Comparison of ENCODE assay signal across 13 cellular contexts in the genomic region with DNA sequence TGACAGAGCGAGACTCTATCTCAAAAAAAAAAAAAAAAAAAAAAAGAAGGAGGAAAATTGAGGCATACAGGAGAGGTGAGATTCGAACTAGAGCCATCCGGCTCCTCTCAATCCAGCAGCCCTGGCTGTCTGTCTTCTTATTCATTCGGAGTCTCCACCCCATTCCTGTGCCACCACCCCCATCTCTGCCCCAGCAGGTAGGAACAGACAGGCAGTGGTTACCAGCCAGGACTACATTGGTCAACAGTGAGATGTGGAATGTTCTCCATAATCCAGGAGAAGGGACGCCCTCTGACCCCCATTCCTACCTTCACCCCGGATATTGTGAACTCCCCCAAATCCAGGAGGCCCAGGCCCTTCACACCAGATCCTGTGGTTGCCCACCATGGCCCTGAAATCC. TPM values are rescaled to one million over a fixed set of nuclear protein-coding genes. Genes with fewer than 3 reads are reported as not detected.
DNase-seq lines count a peak whose midpoint lies in the region; ATAC-seq lines count a peak whose summit lies in the region.
"Had no signal": no experiment of that assay in that cellular context is flagged by ENCODE, and none has a peak within 500 bp of the region (broad histone marks: within the 10 kb centered on the region; RNA-seq: fewer than 3 reads in every experiment).

No MANE protein-coding gene starts in this region.

- WGBS in esophagus, 2 donors: 80 to 85% methylated on average over 6 of the region's 6 CpGs

- peaks cover 17% of the 10 kb centered on the region for H3K4me1 Mint-ChIP-seq in activated CD4-positive, alpha-beta memory T cell treated with anti-CD3 and anti-CD28 coated beads for 36 hours (ENCODE audit: low read depth)

- CTCF ChIA-PET in activated CD4-positive, alpha-beta memory T cell treated with anti-CD3 and anti-CD28 coated beads for 36 hours (lab: Charles Lee): interaction anchor here (0.7 to 1.5 kb wide), 2 partner anchors 12 to 21 kb away, joined by 4 to 9 read pairs; no protein-coding TSS in a partner anchor

- H3K36me3 Mint-ChIP-seq in activated CD4-positive, alpha-beta memory T cell treated with anti-CD3 and anti-CD28 coated beads for 36 hours: no peaks in the 10 kb centered on the region
- H3K36me3 Mint-ChIP-seq: memory B cell had no signal

- ATAC-seq in GM19324 (IDR thresholded peaks at IDR 0.05; ENCODE audit: low FRiP score, unreplicated experiment) (no peak), GM19452 (IDR thresholded peaks at IDR 0.05; ENCODE audit: unreplicated experiment) (no peak)

- POLR2A ChIA-PET in activated CD4-positive, alpha-beta memory T cell treated with anti-CD3 and anti-CD28 coated beads for 36 hours (lab: Charles Lee): no interaction called here

- no peaks in the 10 kb centered on the region for H3K36me3 ChIP-seq in MG63
- H3K36me3 ChIP-seq in esophagus (ENCODE audit: control insufficient read depth in 2 of 2, insufficient read depth in 2 of 2, low read length in 1 of 2): no peaks in the 10 kb centered on the region
- H3K36me3 ChIP-seq in skeletal muscle tissue (ENCODE audit: control insufficient read depth in 3 of 3, insufficient read depth in 3 of 3, low read length in 3 of 3): no peaks in the 10 kb centered on the region
- H3K36me3 ChIP-seq: prostate gland had no signal

- H3K27ac ChIP-seq in esophagus (ENCODE audit: low read depth in 2 of 2, low read length in 1 of 2) (peak overlapping the region; percentile 34 to 53), skeletal muscle tissue (ENCODE audit: low read depth, low read length) (peak overlapping the region; percentile 66)
- H3K27ac ChIP-seq: 22Rv1, dorsolateral prefrontal cortex had no signal

- no peak overlapping the region for H3K4me3 Mint-ChIP-seq in activated CD4-positive, alpha-beta memory T cell treated with anti-CD3 and anti-CD28 coated beads for 36 hours
- H3K4me3 Mint-ChIP-seq: memory B cell had no signal

- H3K27ac Mint-ChIP-seq in activated CD4-positive, alpha-beta memory T cell treated with anti-CD3 and anti-CD28 coated beads for 36 hours: no peak overlapping the region
- H3K27ac Mint-ChIP-seq: memory B cell had no signal

- intact Hi-C loops in activated CD4-positive, alpha-beta memory T cell treated with anti-CD3 and anti-CD28 coated beads for 36 hours (cut with micrococcal nuclease): loop anchor here (2.0 kb wide), 1 partner anchor 43 kb away; a partner anchor contains a TSS

- no peaks in the 10 kb centered on the region for H3K9me3 Mint-ChIP-seq in activated CD4-positive, alpha-beta memory T cell treated with anti-CD3 and anti-CD28 coated beads for 36 hours
- H3K9me3 Mint-ChIP-seq: memory B cell had no signal

- H3K4me1 ChIP-seq in esophagus (ENCODE audit: control insufficient read depth in 2 of 2, insufficient read depth in 2 of 2, low read length in 1 of 2): no peaks in the 10 kb centered on the region
- H3K4me1 ChIP-seq in skeletal muscle tissue (ENCODE audit: control insufficient read depth in 3 of 3, insufficient read depth in 3 of 3, low read length in 3 of 3): peaks cover 0 to 9% (median 6%) of the 10 kb centered on the region in 3 donors
- H3K4me1 ChIP-seq: prostate gland had no signal

- no peaks in the 10 kb centered on the region for H3K9me3 ChIP-seq in MG63
- H3K9me3 ChIP-seq in esophagus (ENCODE audit: control insufficient read depth in 2 of 2, insufficient read depth in 1 of 2, low read depth in 1 of 2, low read length in 1 of 2): no peaks in the 10 kb centered on the region
- H3K9me3 ChIP-seq in skeletal muscle tissue (ENCODE audit: control insufficient read depth in 3 of 3, low read length in 3 of 3): no peaks in the 10 kb centered on the region
- H3K9me3 ChIP-seq: prostate gland had no signal

- no peaks in the 10 kb centered on the region for H3K27me3 Mint-ChIP-seq in activated CD4-positive, alpha-beta memory T cell treated with anti-CD3 and anti-CD28 coated beads for 36 hours
- H3K27me3 Mint-ChIP-seq: memory B cell had no signal

- H3K9ac ChIP-seq in skeletal muscle tissue (ENCODE audit: low read depth in 1 of 3, low read length in 3 of 3): peak overlapping the region in 1 of 3 donors; percentile 14

- H3K4me3 ChIP-seq in MG63 (no peak overlapping the region), esophagus (ENCODE audit: low read depth in 1 of 2, low read length in 2 of 2) (no peak overlapping the region), skeletal muscle tissue (ENCODE audit: low read length in 3 of 3) (no peak overlapping the region)
- H3K4me3 ChIP-seq: dorsolateral prefrontal cortex, prostate gland had no signal

- H3K27me3 ChIP-seq in MG63 (no peaks in the 10 kb centered on the region), esophagus (ENCODE audit: control insufficient read depth in 1 of 2, insufficient read depth in 2 of 2, low read length in 2 of 2) (no peaks in the 10 kb centered on the region), skeletal muscle tissue (ENCODE audit: control insufficient read depth in 3 of 3, insufficient read depth in 3 of 3, low read length in 3 of 3) (no peaks in the 10 kb centered on the region)
- H3K27me3 ChIP-seq: dorsolateral prefrontal cortex had no signal

- DNase-seq in DMS53 (lab: John Stamatoyannopoulos, UW): peak; percentile 71
- DNase-seq in DMS53 treated with DMSO at 0.1 percent for 48 hours (lab: John Stamatoyannopoulos, UW; ENCODE audit: unreplicated experiment): no peak
- peak; percentile 74 for DNase-seq in MG63
- no peak for DNase-seq in activated CD4-positive, alpha-beta memory T cell treated with anti-CD3 and anti-CD28 coated beads for 36 hours
- DNase-seq: DMS 273 treated with DMSO at 0.1 percent for 48 hours, dorsolateral prefrontal cortex had no signal

RNA-seq across cellular contexts. Expression of a gene that starts 6.6 kb away (rescaled TPM):
- 14.0 and 14.6 TPM in 2 replicates for total RNA-seq in MG63 (2014; rRNA removed; shearing (Covaris generic); ENCODE audit: low replicate concordance)
- 1 to 10 TPM in 1 of 2 donors, under 1 TPM in 1; 0.71 to 1.2 TPM for polyA plus RNA-seq in esophagus
- 9.9 TPM for total RNA-seq in skeletal muscle tissue
- 1 to 10 TPM; 9.4 to 9.8 TPM for total RNA-seq in activated CD4-positive, alpha-beta memory T cell treated with anti-CD3 and anti-CD28 coated beads for 36 hours

RNA-seq across cellular contexts. Expression of a gene that starts 14.3 kb away (rescaled TPM):
- total RNA-seq in MG63 (2014; rRNA removed; shearing (Covaris generic); ENCODE audit: low replicate concordance): 188 and 218 TPM in 2 replicates
- polyA plus RNA-seq in esophagus: 10 to 100 TPM; 25.7 to 71.6 TPM
- 7.8 TPM for total RNA-seq in skeletal muscle tissue
- total RNA-seq in activated CD4-positive, alpha-beta memory T cell treated with anti-CD3 and anti-CD28 coated beads for 36 hours: 100 to 1,000 TPM; 106 to 115 TPM

RNA-seq across cellular contexts. Expression of a gene that starts 33.2 kb away (rescaled TPM):
- total RNA-seq in MG63 (2014; rRNA removed; shearing (Covaris generic); ENCODE audit: low replicate concordance): 3.8 and 5.1 TPM in 2 replicates
- 1 to 10 TPM; 4.8 to 8.8 TPM for polyA plus RNA-seq in esophagus
- 6.8 TPM for total RNA-seq in skeletal muscle tissue
- 10 to 100 TPM; 45.2 to 46.4 TPM for total RNA-seq in activated CD4-positive, alpha-beta memory T cell treated with anti-CD3 and anti-CD28 coated beads for 36 hours

RNA-seq across cellular contexts. Expression of a gene that starts 42.9 kb away (rescaled TPM):
- total RNA-seq in MG63 (2014; rRNA removed; shearing (Covaris generic); ENCODE audit: low replicate concordance): 73.4 and 138 TPM in 2 replicates
- polyA plus RNA-seq in esophagus: 10 to 100 TPM; 32.1 to 42.6 TPM
- 25.6 TPM for total RNA-seq in skeletal muscle tissue
- 100 to 1,000 TPM; 356 to 357 TPM for total RNA-seq in activated CD4-positive, alpha-beta memory T cell treated with anti-CD3 and anti-CD28 coated beads for 36 hours

RNA-seq across cellular contexts. Expression of a gene that starts 49.1 kb away (rescaled TPM):
- not detected in 2 replicates for total RNA-seq in MG63 (2014; rRNA removed; shearing (Covaris generic); ENCODE audit: low replicate concordance)
- polyA plus RNA-seq in esophagus: under 1 TPM; 0.12 to 0.26 TPM
- total RNA-seq in skeletal muscle tissue: 2.6 TPM
- total RNA-seq in activated CD4-positive, alpha-beta memory T cell treated with anti-CD3 and anti-CD28 coated beads for 36 hours: under 1 TPM; 0.34 to 0.59 TPM

Comparison
In these comparisons a context has a peak if more than half of its experiments do, and no peak if none do; other contexts are left out.
1. DNase-seq: peak in DMS53 (single experiment) and MG63 (single experiment); none in DMS53 treated with DMSO at 0.1 percent for 48 hours (single experiment) and activated CD4-positive, alpha-beta memory T cell treated with anti-CD3 and anti-CD28 coated beads for 36 hours (single experiment).
2. RNA of a gene that starts 14.3 kb away (total RNA-seq): 188 to 218 TPM in MG63 and 106 to 115 TPM in activated CD4-positive, alpha-beta memory T cell treated with anti-CD3 and anti-CD28 coated beads for 36 hours; 7.8 TPM in skeletal muscle tissue (single experiment); every median in the first group is over 10 times any median in the second.